25 cellular contexts compared by ENCODE assay signal in genomic region chr7:130131191-130131834, GRCh38.
"Had no signal": no experiment of that assay in that cellular context is flagged by ENCODE, and none has a peak within 500 bp of the region (broad histone marks: within the 10 kb centered on the region; RNA-seq: fewer than 3 reads in every experiment).

No MANE protein-coding gene starts in this region.

- H3K4me3 Mint-ChIP-seq: activated CD8-positive, alpha-beta T cell treated with anti-CD3 and anti-CD28 coated beads for 36 hours; activated T-cell treated with anti-CD3 and anti-CD28 coated beads, Interleukin-2, amount 50 U/mL, for 24 hours; activated T-helper 1 cell treated with anti-CD3 and anti-CD28 coated beads, Interleukin-12 subunit alpha, Interleukin-12 subunit beta, Interleukin-2, Interleukin-4 antibody, amounts not matched to agents 30 ng/mL and 10 ng/mL and 1 ng/mL, durations not matched to agents 14 hours and 24 hours and 36 hours; T-cell had no signal

- H3K36me3 ChIP-seq: breast epithelium had no signal

- H3K4me3 ChIP-seq: breast epithelium, SK-N-MC had no signal

- H3K4me1 ChIP-seq: breast epithelium had no signal

- DNase-seq: activated CD4-positive, alpha-beta T cell treated with anti-CD3 and anti-CD28 coated beads for 4 hours; activated CD8-positive, alpha-beta memory T cell treated with anti-CD3 and anti-CD28 coated beads, Interleukin-2, amount 50 U/mL, for 48 hours; activated CD8-positive, alpha-beta T cell treated with anti-CD3 and anti-CD28 coated beads for 36 hours; activated effector memory CD4-positive, alpha-beta T cell treated with anti-CD3 and anti-CD28 coated beads, Interleukin-2, amount 50 U/mL, for 16 hours; activated naive CD4-positive, alpha-beta T cell treated with Interleukin-2 at 50 U/mL for 16 hours; activated T-cell treated with anti-CD3 and anti-CD28 coated beads, Interleukin-2, amount 50 U/mL, for 24 hours; aorta; Kasumi-1; KBM-7; NCI-H1048; NCI-H146; NCI-H187 treated with DMSO at 0.1 percent for 48 hours; NCI-H2081 treated with DMSO at 0.1 percent for 48 hours; NCI-H226; NK-92 treated with Interleukin-12 subunit alpha and Interleukin-12 subunit beta, amount 100 ng/mL, for 24 hours; RPMI8226; T-cell; T-helper 2 cell had no signal

- ATAC-seq: activated CD4-positive, CD25-positive, alpha-beta regulatory T cell treated with anti-CD3 and anti-CD28 coated beads, Interleukin-2, amount 50 U/mL, for 24 hours; activated CD8-positive, alpha-beta T cell treated with anti-CD3 and anti-CD28 coated beads for 36 hours; activated naive CD4-positive, alpha-beta T cell treated with anti-CD3 and anti-CD28 coated beads, Interleukin-2, amount 50 U/mL, for 72 hours; Panc1; Right ventricle myocardium inferior; T-cell had no signal

- H3K9me3 Mint-ChIP-seq: activated CD8-positive, alpha-beta T cell treated with anti-CD3 and anti-CD28 coated beads for 36 hours; activated naive CD4-positive, alpha-beta T cell treated with anti-CD3 and anti-CD28 coated beads, Interleukin-2, amount 50 U/mL, for 72 hours; activated T-cell treated with anti-CD3 and anti-CD28 coated beads, Interleukin-2, amount 50 U/mL, for 24 hours; activated T-helper 1 cell treated with anti-CD3 and anti-CD28 coated beads, Interleukin-12 subunit alpha, Interleukin-12 subunit beta, Interleukin-2, Interleukin-4 antibody, amounts not matched to agents 30 ng/mL and 10 ng/mL and 1 ng/mL, durations not matched to agents 14 hours and 24 hours and 36 hours; T-cell had no signal

- H3K27me3 ChIP-seq: breast epithelium had no signal

- H3K27me3 Mint-ChIP-seq: activated CD8-positive, alpha-beta T cell treated with anti-CD3 and anti-CD28 coated beads for 36 hours; activated T-cell treated with anti-CD3 and anti-CD28 coated beads, Interleukin-2, amount 50 U/mL, for 24 hours; T-cell had no signal

- H3K27ac Mint-ChIP-seq: activated CD8-positive, alpha-beta T cell treated with anti-CD3 and anti-CD28 coated beads for 36 hours; activated naive CD4-positive, alpha-beta T cell treated with anti-CD3 and anti-CD28 coated beads, Interleukin-2, amount 50 U/mL, for 72 hours; activated T-cell treated with anti-CD3 and anti-CD28 coated beads, Interleukin-2, amount 50 U/mL, for 24 hours; activated T-helper 1 cell treated with anti-CD3 and anti-CD28 coated beads, Interleukin-12 subunit alpha, Interleukin-12 subunit beta, Interleukin-2, Interleukin-4 antibody, amounts not matched to agents 30 ng/mL and 10 ng/mL and 1 ng/mL, durations not matched to agents 14 hours and 24 hours and 36 hours; T-cell had no signal

- H3K27ac ChIP-seq: breast epithelium, SK-N-MC had no signal

- H3K9me3 ChIP-seq: breast epithelium had no signal
